8 cellular contexts compared by ENCODE assay signal in genomic region chr20:58228484-58229197, GRCh38. TPM values are rescaled to one million over a fixed set of nuclear protein-coding genes. Genes with fewer than 3 reads are reported as not detected.
DNase-seq lines count a peak whose midpoint lies in the region; ATAC-seq, FAIRE-seq and TF ChIP-seq lines count a peak whose summit lies in the region.

Gene ANKRD60, minus strand, starts transcription at chr20:58228653. Its CDS starts 0 bp downstream, at chr20:58228653.

- no peak within 1 kb of the TSS for H2BK5ac ChIP-seq in mesenchymal stem cell (ENCODE audit: low read depth, low read length, poor library complexity, severe bottlenecking)

- no peaks in the 10 kb centered on the region for H3K79me2 ChIP-seq in K562 (ENCODE audit: control insufficient read depth, insufficient read depth, low read length)

- no peak within 1 kb of the TSS for H3K27ac ChIP-seq in K562 (ENCODE audit: extremely low read depth, low read depth, low read length)
- H3K27ac ChIP-seq in mesenchymal stem cell (ENCODE audit: low read length, poor library complexity, severe bottlenecking): no peak within 1 kb of the TSS
- H3K27ac ChIP-seq in uterus: no peak within 1 kb of the TSS

- H3K79me1 ChIP-seq in mesenchymal stem cell (replicated peaks; ENCODE audit: low read length, poor library complexity, severe bottlenecking): peaks cover 5% of the 10 kb centered on the region

- ATAC-seq in T-cell (replicated peaks in 1 of 4): peak; percentile 57 to 90 (median 68)
- ATAC-seq in K562: peak; percentile 50
- ATAC-seq in GM19351 (IDR thresholded peaks at IDR 0.05; ENCODE audit: unreplicated experiment): no peak

- H3K27me3 Mint-ChIP-seq in T-cell: peaks cover 48 to 59% of the 10 kb centered on the region in 2 donors

- no peak within 1 kb of the TSS for H3K9ac ChIP-seq in K562 (ENCODE audit: insufficient read depth in 1 of 2, low read depth in 2 of 2, low read length in 2 of 2)
- peak within 1 kb of the TSS; percentile 70 for H3K9ac ChIP-seq in mesenchymal stem cell (ENCODE audit: low read length)

- POLR2A ChIA-PET in T-cell (lab: Charles Lee) (no interaction called here), K562 (lab: Yijun Ruan, JAX) (no interaction called here)

- no peak within 1 kb of the TSS for H2AK5ac ChIP-seq in mesenchymal stem cell (ENCODE audit: low read length, severe bottlenecking)

- WGBS in K562 (ENCODE audit: insufficient coverage, low coverage, missing lambda C conversion rate): 19% methylated on average over 32 of the region's 74 CpGs
- WGBS in mesenchymal stem cell: under 1% methylated on average over 68 of the region's 74 CpGs

- H3K4me2 ChIP-seq in K562 (ENCODE audit: insufficient read depth, low read length) (peak within 1 kb of the TSS; percentile 25), mesenchymal stem cell (ENCODE audit: low read length, poor library complexity, severe bottlenecking) (peak within 1 kb of the TSS; percentile 96)

- TF ChIP-seq CTCF in K562 (IDR thresholded peaks at IDR 0.05 in 2 of 3, conservative IDR thresholded peaks at IDR 0.05 in 1 of 3; ENCODE audit: insufficient read depth in 2 of 3, low read depth in 1 of 3, low read length in 3 of 3): no peak
- TF ChIP-seq CTCF in uterus (IDR thresholded peaks at IDR 0.05): no peak

- H3K23ac ChIP-seq in mesenchymal stem cell (ENCODE audit: low read length in 2 of 2): peak within 1 kb of the TSS in 1 of 2 experiments; percentile 90

- in situ Hi-C loops in K562 (cut with MboI): loop anchor here (25.0 kb wide), 2 partner anchors 409 to 584 kb away; no protein-coding TSS in a partner anchor

- no peak within 1 kb of the TSS for H2AFZ ChIP-seq in K562 (ENCODE audit: low read depth, low read length)
- H2AFZ ChIP-seq in mesenchymal stem cell (ENCODE audit: low read depth, low read length): no peak within 1 kb of the TSS

- TF ChIP-seq RAD21 in K562 (CRISPR knock-in tag; conservative IDR thresholded peaks at IDR 0.05 in 1 of 2, IDR thresholded peaks at IDR 0.05 in 1 of 2): no peak

- no peak for FAIRE-seq in K562 (lab: Jason Lieb, UNC)

- CTCF ChIA-PET in T-cell (lab: Charles Lee): no interaction called here
- CTCF ChIA-PET in K562 (lab: Yijun Ruan, JAX; ENCODE audit: low intra/inter-chr PET ratio): no interaction called here

- H2BK12ac ChIP-seq in mesenchymal stem cell (ENCODE audit: low read length in 2 of 2): no peak within 1 kb of the TSS

- intact Hi-C loops in K562 (cut with micrococcal nuclease) (no loop called here), uterus (cut with DNase I; ENCODE audit: low total_unique reads) (no loop called here)

- H3K27ac Mint-ChIP-seq in T-cell: peak within 1 kb of the TSS in 1 of 2 donors; percentile 43

- peak within 1 kb of the TSS; percentile 55 for H4K8ac ChIP-seq in mesenchymal stem cell (ENCODE audit: low read length)

- peak within 1 kb of the TSS in 1 of 2 experiments; percentile 68 for H3K18ac ChIP-seq in mesenchymal stem cell (ENCODE audit: low read depth in 1 of 2, low read length in 2 of 2)

- H3K4me1 ChIP-seq in K562 (replicated peaks in 1 of 2; ENCODE audit: control insufficient read depth in 2 of 2, insufficient read depth in 2 of 2, low read length in 2 of 2) (peaks cover 0 to 8% of the 10 kb centered on the region in 2 experiments; a peak in 2 of 5 replicates), mesenchymal stem cell (ENCODE audit: control insufficient read depth, insufficient read depth, low read depth, low read length) (peaks cover 9% of the 10 kb centered on the region), uterus (peaks cover 0 to 8% of the 10 kb centered on the region in 2 donors)

- no TSS peak for BruUV-seq in K562 (replicated peaks; lab: Mats Ljungman, UMichigan)

- H3K36me3 ChIP-seq in K562 (ENCODE audit: control insufficient read depth, insufficient read depth, low read length): no peaks in the 10 kb centered on the region
- peaks cover 10 to 21% of the 10 kb centered on the region in 2 experiments for H3K36me3 ChIP-seq in mesenchymal stem cell (ENCODE audit: control insufficient read depth in 1 of 2, insufficient read depth in 2 of 2, low read depth in 1 of 2, low read length in 2 of 2)
- no peaks in the 10 kb centered on the region for H3K36me3 ChIP-seq in uterus

- peak within 1 kb of the TSS; percentile 47 to 73 (median 60) for H3K4me3 Mint-ChIP-seq in T-cell

- no peak for TF ChIP-seq POLR2A in K562 (conservative IDR thresholded peaks at IDR 0.05)
- TF ChIP-seq POLR2A in uterus (IDR thresholded peaks at IDR 0.05): no peak

- DNase-seq in DMS79 treated with DMSO at 0.1 percent for 48 hours (lab: John Stamatoyannopoulos, UW) (peak; percentile 66), T-cell (peak in 31 of 34 experiments; percentile 32 to 82 (median 69)), K562 (ENCODE audit: extremely low read depth in 1 of 4, low spot score in 3 of 4) (peak; percentile 31 to 77 (median 64)), mesenchymal stem cell (peak; percentile 62), uterus (peak in 1 of 2 donors; percentile 33), GDM1 (lab: John Stamatoyannopoulos, UW) (no peak)
- no peak for DNase-seq in NK-92 treated with Interleukin-12 subunit alpha and Interleukin-12 subunit beta, amount 100 ng/mL, for 24 hours (lab: John Stamatoyannopoulos, UW)

- H2BK15ac ChIP-seq in mesenchymal stem cell (ENCODE audit: low read depth, poor library complexity, severe bottlenecking): no peak within 1 kb of the TSS

- no peaks in the 10 kb centered on the region for H3K9me1 ChIP-seq in K562 (ENCODE audit: control insufficient read depth, insufficient read depth, low read length)

- H4K20me1 ChIP-seq in K562 (replicated peaks; ENCODE audit: control insufficient read depth, insufficient read depth, low read length): 0 out of 2 replicates have a peak, but pooled peaks cover 4% of the 10 kb centered on the region

- H3K27me3 ChIP-seq in K562 (ENCODE audit: control insufficient read depth in 2 of 2, insufficient read depth in 2 of 2, low read length in 2 of 2) (peaks cover 43 to 53% of the 10 kb centered on the region in 2 experiments), mesenchymal stem cell (ENCODE audit: control insufficient read depth in 1 of 2, insufficient read depth in 1 of 2, low read length in 2 of 2) (peaks cover 42 to 49% of the 10 kb centered on the region in 2 experiments), uterus (peaks cover 5 to 10% of the 10 kb centered on the region in 2 donors)

- H2BK120ac ChIP-seq in mesenchymal stem cell (ENCODE audit: low read depth, low read length): no peak within 1 kb of the TSS

- no peak within 1 kb of the TSS for H4K91ac ChIP-seq in mesenchymal stem cell (ENCODE audit: low read length)

- no peaks in the 10 kb centered on the region for H3K9me3 ChIP-seq in K562 (replicated peaks; ENCODE audit: control insufficient read depth, insufficient read depth, low read depth, low read length)
- H3K9me3 ChIP-seq in mesenchymal stem cell (ENCODE audit: control insufficient read depth, low read length): no peaks in the 10 kb centered on the region
- no peaks in the 10 kb centered on the region for H3K9me3 ChIP-seq in uterus

- no peak for TF ChIP-seq EP300 in K562 (IDR thresholded peaks at IDR 0.05; ENCODE audit: low read length)

- H3K4me1 Mint-ChIP-seq in T-cell: peaks cover 16 to 18% (median 18%) of the 10 kb centered on the region in 3 donors

- no peak within 1 kb of the TSS for H3K14ac ChIP-seq in mesenchymal stem cell (ENCODE audit: low read length in 2 of 2)

- peaks cover 3% of the 10 kb centered on the region for H3K36me3 Mint-ChIP-seq in T-cell

- H3K9me3 Mint-ChIP-seq in T-cell: no peaks in the 10 kb centered on the region

- H3K4me3 ChIP-seq in K562 (0 out of 2 replicates have a peak within 1 kb of the TSS, but pooled peaks have one; percentile 18), mesenchymal stem cell (ENCODE audit: insufficient read depth in 1 of 2, low read depth in 1 of 2, low read length in 2 of 2) (peak within 1 kb of the TSS; percentile 51 to 63), uterus (peak within 1 kb of the TSS; percentile 11 to 20)

- H3K4ac ChIP-seq in mesenchymal stem cell (ENCODE audit: low read depth in 1 of 2, low read length in 2 of 2): no peak within 1 kb of the TSS

TF ChIP-seq in K562, 482 proteins besides CTCF, POLR2A, EP300 and RAD21 (continues in another document):
- TF ChIP-seq TSC22D4 (tag; IDR thresholded peaks at IDR 0.05) (no peak), ZC3H11A (IDR thresholded peaks at IDR 0.05; ENCODE audit: low read depth, low read length) (no peak), ZNF431 (CRISPR knock-in tag; IDR thresholded peaks at IDR 0.05) (no peak), ZNF280B (CRISPR knock-in tag; IDR thresholded peaks at IDR 0.05) (no peak)

RNA-seq across cellular contexts. Expression of gene ANKRD60, which starts in this region (rescaled TPM):
- total RNA-seq in T-cell (under 1 TPM in 1 of 5 donors, not detected in 4; 0.82 TPM), K562 (2014; rRNA removed) (not detected in 2 replicates), K562 (2014; rRNA removed; fragmentation: Illumina TruSeq; extraction: Trizol) (not detected in 2 replicates), K562 (2015; rRNA removed; fragmentation: Illumina TruSeq; extraction: Trizol) (not detected in 2 replicates), K562 (2021) (not detected in 2 replicates), uterus (not detected)
- total RNA-seq in K562 (2011; cell fraction: chromatin; rRNA removed; ENCODE audit: low replicate concordance): not detected in 2 replicates
- not detected in 2 replicates for total RNA-seq in K562 (2011; cell fraction: nucleolus; rRNA removed)
- total RNA-seq in K562 (2011; cell fraction: nucleoplasm; rRNA removed): not detected in 2 replicates
- polyA plus RNA-seq in K562 (2011; rRNA removed) (not detected in 2 replicates), K562 (2014; fragmentation: Illumina TruSeq; extraction: Trizol) (not detected in 2 replicates), K562 (2014; fragmentation: Nextera tagmentation; extraction: Ambion mirVana) (not detected), K562 (2014; rRNA removed) (not detected in 2 replicates)
- not detected in 2 replicates for polyA plus RNA-seq in K562 (2011; cell fraction: cytosol; rRNA removed)
- not detected in 2 replicates for polyA plus RNA-seq in K562 (2011; cell fraction: nucleus; rRNA removed)
- not detected in 2 replicates for polyA plus RNA-seq in K562 (2012)
- polyA minus RNA-seq in K562 (2011; rRNA and poly(A)+ RNA removed): not detected in 2 replicates
- polyA minus RNA-seq in K562 (2011; cell fraction: cytosol; rRNA and poly(A)+ RNA removed): not detected in 2 replicates
- not detected in 2 replicates for polyA minus RNA-seq in K562 (2011; cell fraction: nucleus; rRNA and poly(A)+ RNA removed)
- not detected for polyA plus RNA-seq in mesenchymal stem cell (2013, experiment 1 of 2)
- polyA plus RNA-seq in mesenchymal stem cell (2013, experiment 2 of 2): not detected

Comparison
In these comparisons a context has a peak if more than half of its experiments do, and no peak if none do; other contexts are left out.
1. Peak in DNase-seq and ATAC-seq in T-cell; RNA of the gene not detected or under 1 TPM.
2. Peak in DNase-seq, ATAC-seq, H3K4me3 ChIP-seq and H3K4me2 ChIP-seq in K562; RNA of the gene not detected or under 1 TPM.
3. DNase-seq: peak in DMS79 treated with DMSO at 0.1 percent for 48 hours (single experiment) and mesenchymal stem cell (single experiment); none in GDM1 (single experiment) and NK-92 treated with Interleukin-12 subunit alpha and Interleukin-12 subunit beta, amount 100 ng/mL, for 24 hours (single experiment).
4. Peak in every context shown above with its lines, with median percentiles within 50 percentile points of each other: H3K4me3 ChIP-seq.